Comparison of ENCODE assay signal across 14 cellular contexts in genomic region chr1:99603699-99604595, GRCh38. TPM values are rescaled to one million over a fixed set of nuclear protein-coding genes. Genes with fewer than 3 reads are reported as not detected.
DNase-seq lines count a peak whose midpoint lies in the region; ATAC-seq and TF ChIP-seq lines count a peak whose summit lies in the region.
"Had no signal": no experiment of that assay in that cellular context is flagged by ENCODE, and none has a peak within 500 bp of the region (broad histone marks: within the 10 kb centered on the region; RNA-seq: fewer than 3 reads in every experiment).

No MANE protein-coding gene starts in this region.

- H3K9ac ChIP-seq in Loucy (ENCODE audit: low read depth, low read length, poor library complexity, severe bottlenecking) (no peak overlapping the region), endodermal cell (ENCODE audit: extremely low read depth, low read length, poor library complexity, severe bottlenecking) (no peak overlapping the region)

- no peaks in the 10 kb centered on the region for H3K9me2 ChIP-seq in Loucy (replicated peaks; ENCODE audit: low read depth, low read length)

- peaks cover 6% of the 10 kb centered on the region for H3K4me1 Mint-ChIP-seq in endodermal cell
- H3K4me1 Mint-ChIP-seq: mesothelial cell of epicardium had no signal

- no peaks in the 10 kb centered on the region for H3K79me2 ChIP-seq in Loucy (ENCODE audit: insufficient read depth, low read length)

- peaks cover 17% of the 10 kb centered on the region for H3K9me3 Mint-ChIP-seq in endodermal cell
- H3K9me3 Mint-ChIP-seq: activated naive CD4-positive, alpha-beta T cell treated with anti-CD3 and anti-CD28 coated beads for 36 hours had no signal

- no peak overlapping the region for H3K27ac ChIP-seq in endodermal cell (ENCODE audit: low read depth, low read length)

- H3K4me1 ChIP-seq in Loucy (ENCODE audit: insufficient read depth, low read length, poor library complexity, severe bottlenecking) (no peaks in the 10 kb centered on the region), neuron (ENCODE audit: insufficient read depth, low read length) (peaks cover 43% of the 10 kb centered on the region), endodermal cell (ENCODE audit: control insufficient read depth, insufficient read depth, low read length) (no peaks in the 10 kb centered on the region)

- no peak for TF ChIP-seq CTCF in Loucy (conservative IDR thresholded peaks at IDR 0.05; ENCODE audit: low read length)
- no peak for TF ChIP-seq CTCF in endodermal cell (conservative IDR thresholded peaks at IDR 0.05)

- no peaks in the 10 kb centered on the region for H3K27me3 Mint-ChIP-seq in endodermal cell (ENCODE audit: insufficient read depth)

- H3K36me3 ChIP-seq in Loucy (ENCODE audit: insufficient read depth, low read length) = no peaks in the 10 kb centered on the region
- H3K36me3 ChIP-seq in neuron (ENCODE audit: insufficient read depth, low read length) = no peaks in the 10 kb centered on the region
- H3K36me3 ChIP-seq in endodermal cell (ENCODE audit: control insufficient read depth, insufficient read depth, low read length) = no peaks in the 10 kb centered on the region

- peak; percentile 60 for DNase-seq in EH (ENCODE audit: low read depth)
- peak; percentile 47 for DNase-seq in dermis blood vessel endothelial cell
- DNase-seq in activated gamma-delta T cell (lab: John Stamatoyannopoulos, UW) = no peak
- DNase-seq in endodermal cell = no peak
- DNase-seq: activated naive CD4-positive, alpha-beta T cell treated with anti-CD3 and anti-CD28 coated beads for 36 hours; central memory CD4-positive, alpha-beta T cell; MV-4-11; NCI-H2171 treated with DMSO at 0.1 percent for 48 hours had no signal

- ATAC-seq in HG03045 (IDR thresholded peaks at IDR 0.05; ENCODE audit: unreplicated experiment) (no peak), GM21717 (IDR thresholded peaks at IDR 0.05; ENCODE audit: unreplicated experiment) (no peak)
- ATAC-seq: HCT116 had no signal

- H3K4me3 Mint-ChIP-seq in endodermal cell = no peak overlapping the region
- H3K4me3 Mint-ChIP-seq: activated naive CD4-positive, alpha-beta T cell treated with anti-CD3 and anti-CD28 coated beads for 36 hours; mesothelial cell of epicardium had no signal

- H4K20me1 ChIP-seq in Loucy (ENCODE audit: insufficient read depth, low read length, poor library complexity, severe bottlenecking) = no peaks in the 10 kb centered on the region

- no peaks in the 10 kb centered on the region for H3K27me3 ChIP-seq in Loucy (ENCODE audit: insufficient read depth, low read length, poor library complexity, severe bottlenecking)
- no peaks in the 10 kb centered on the region for H3K27me3 ChIP-seq in neuron (ENCODE audit: insufficient read depth, low read length)
- no peaks in the 10 kb centered on the region for H3K27me3 ChIP-seq in endodermal cell (ENCODE audit: control insufficient read depth, insufficient read depth, low read length, poor library complexity, severe bottlenecking)

- H3K4me3 ChIP-seq in Loucy (ENCODE audit: low read length, poor library complexity, severe bottlenecking) (no peak overlapping the region), neuron (ENCODE audit: low read length) (no peak overlapping the region), endodermal cell (ENCODE audit: low read length) (no peak overlapping the region)

- H2AFZ ChIP-seq in Loucy (ENCODE audit: low read length) (peak overlapping the region; percentile 31; the same call in 1 of the 2 replicates), neuron (ENCODE audit: low read depth, low read length) (peak overlapping the region; percentile 92)

- no peak overlapping the region for H3K4me2 ChIP-seq in Loucy (ENCODE audit: low read depth, low read length, poor library complexity, severe bottlenecking)

- no peaks in the 10 kb centered on the region for H3F3A ChIP-seq in Loucy (ENCODE audit: low read depth)

- WGBS in endodermal cell (ENCODE audit: insufficient coverage in 1 of 2, insufficient read length in 1 of 2), 2 experiments = 80 to 92% methylated on average over 1 of the region's 1 CpG

- H3K36me3 Mint-ChIP-seq in endodermal cell (ENCODE audit: low read depth) = no peaks in the 10 kb centered on the region
- H3K36me3 Mint-ChIP-seq: mesothelial cell of epicardium had no signal

- H3K9me3 ChIP-seq in Loucy (ENCODE audit: insufficient read depth, low read depth, low read length) = no peaks in the 10 kb centered on the region; the same call in 1 of the 2 replicates
- peaks cover 4% of the 10 kb centered on the region for H3K9me3 ChIP-seq in neuron (ENCODE audit: low read length)
- peaks cover 18% of the 10 kb centered on the region for H3K9me3 ChIP-seq in endodermal cell (ENCODE audit: control insufficient read depth, low read length)

- H3K27ac Mint-ChIP-seq in endodermal cell = no peak overlapping the region
- H3K27ac Mint-ChIP-seq: activated naive CD4-positive, alpha-beta T cell treated with anti-CD3 and anti-CD28 coated beads for 36 hours; mesothelial cell of epicardium had no signal

RNA-seq across cellular contexts. Expression of gene PALMD, which starts 42.0 kb away (rescaled TPM):
- 63.3 and 106 TPM in 2 replicates for total RNA-seq in dermis blood vessel endothelial cell
- under 1 TPM; 0.24 to 0.26 TPM for total RNA-seq in endodermal cell
- polyA plus RNA-seq in endodermal cell (2013, experiment 1 of 2) = 1.8 TPM
- 1.5 TPM for polyA plus RNA-seq in endodermal cell (2013, experiment 2 of 2)
- total RNA-seq: activated naive CD4-positive, alpha-beta T cell treated with anti-CD3 and anti-CD28 coated beads for 36 hours had no signal

Comparison
In these comparisons a context has a peak if more than half of its experiments do, and no peak if none do; other contexts are left out.
1. DNase-seq: peak in EH (single experiment) and dermis blood vessel endothelial cell (single experiment); none in activated gamma-delta T cell (single experiment) and endodermal cell (single experiment).
2. RNA of gene PALMD, which starts 42.0 kb away (total RNA-seq): 63.3 to 106 TPM in dermis blood vessel endothelial cell; 0.24 to 0.26 TPM in endodermal cell; every median in the first group is over 10 times any median in the second.